ENCODE assay signal across 8 cellular contexts in the genomic region with DNA sequence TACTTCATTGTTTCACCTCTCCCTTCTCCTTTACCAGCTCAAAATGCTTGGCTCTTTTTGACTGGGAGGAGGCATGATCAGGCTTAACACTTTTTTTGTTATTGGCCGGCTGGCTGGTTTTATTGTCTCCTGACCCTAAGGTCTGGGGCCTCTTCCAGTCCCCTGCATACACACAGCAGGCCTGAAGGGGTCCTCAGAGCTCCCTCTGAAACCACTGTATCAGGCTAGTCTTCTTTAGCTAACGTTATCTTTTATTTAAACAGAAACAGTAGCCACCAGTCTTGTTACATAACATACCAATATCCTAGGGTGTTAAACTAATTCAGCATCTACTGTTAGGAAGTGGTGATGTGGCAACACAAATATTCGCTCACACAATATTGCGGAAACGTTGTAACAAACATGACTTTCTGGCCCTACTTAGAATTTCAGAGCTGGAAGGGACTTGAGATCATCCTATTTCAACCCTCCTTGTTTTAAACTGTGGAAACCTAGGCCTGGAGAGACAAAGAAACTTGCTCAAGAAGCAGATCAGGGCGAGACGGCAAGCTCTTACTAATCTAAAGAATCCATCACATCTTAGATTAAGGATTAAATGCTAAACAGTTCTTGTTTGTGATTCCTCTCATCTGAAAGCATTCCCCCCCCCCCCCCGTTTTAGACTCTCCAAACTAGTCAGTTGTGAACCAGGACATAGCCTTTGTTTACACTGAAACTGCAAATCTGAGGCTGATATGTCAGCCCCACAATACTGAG.
DNase-seq lines count a peak whose midpoint lies in the region; ATAC-seq and TF ChIP-seq lines count a peak whose summit lies in the region.

No MANE protein-coding gene starts in this region.

- H3K4me3 ChIP-seq in skeletal muscle cell (ENCODE audit: low read depth, low read length): no peak overlapping the region

- peak overlapping the region; percentile 80 for H3K27ac ChIP-seq in C4-2B

- peak; percentile 87 for TF ChIP-seq CTCF in C4-2B (conservative IDR thresholded peaks at IDR 0.05)

- DNase-seq in NCI-H2029 (lab: John Stamatoyannopoulos, UW) (peak; percentile 56), UCSD-AML1 (lab: John Stamatoyannopoulos, UW; ENCODE audit: unreplicated experiment) (peak; percentile 42), cerebellar cortex (ENCODE audit: low spot score) (peak; percentile 86), inferior parietal cortex (ENCODE audit: extremely low spot score) (peak; percentile 80), skeletal muscle cell (ENCODE audit: low read depth) (peak; percentile 43), cortex of kidney (lab: John Stamatoyannopoulos, UW) (no peak)

- ATAC-seq in GM21723 (IDR thresholded peaks at IDR 0.05; ENCODE audit: unreplicated experiment): peak; percentile 44
